In the genomic region with DNA sequence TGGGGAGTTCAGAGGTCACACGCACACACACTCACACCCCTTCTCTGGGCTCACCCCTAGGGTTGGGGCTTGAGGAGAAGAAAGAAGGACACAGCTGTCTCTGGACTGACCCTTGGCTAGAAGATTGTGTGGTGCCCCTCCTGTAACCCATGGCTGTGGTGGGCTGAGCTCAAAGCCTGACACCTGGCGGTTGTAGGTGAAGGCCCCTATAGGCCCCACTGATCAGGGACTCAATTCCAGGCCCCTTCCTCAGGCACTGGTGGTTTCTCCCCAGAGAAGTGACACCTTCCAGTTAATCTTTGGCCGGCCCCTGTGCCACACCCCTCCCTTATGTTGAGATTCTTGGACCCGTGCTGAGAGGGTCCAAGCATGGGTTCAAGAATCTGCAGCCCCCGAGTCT, we compare ENCODE assay signal across 2 cellular contexts.
A peak's percentile ranks its signal among the peaks of the same experiment; 100 is the strongest.
TF ChIP-seq lines count a peak whose summit lies in the region.

No MANE protein-coding gene starts in this region.

TF ChIP-seq in HepG2, 621 proteins besides CTCF, POLR2A, EP300 and RAD21:
- TF ChIP-seq MIER2 (CRISPR knock-in tag; IDR thresholded peaks at IDR 0.05), result no peak
- no peak for TF ChIP-seq ZNF256 (CRISPR knock-in tag; conservative IDR thresholded peaks at IDR 0.05)
- 0 out of 2 replicates have a peak, but pooled peaks have one; percentile 27 for TF ChIP-seq ZBTB7B (CRISPR knock-in tag; IDR thresholded peaks at IDR 0.05)
- no peak for TF ChIP-seq ZNF776 (CRISPR knock-in tag; IDR thresholded peaks at IDR 0.05)
- peak; percentile 29; the same call in 1 of the 2 replicates for TF ChIP-seq ZFX (CRISPR knock-in tag; IDR thresholded peaks at IDR 0.05; ENCODE audit: low read depth)
- TF ChIP-seq NAIF1 (CRISPR knock-in tag; IDR thresholded peaks at IDR 0.05; ENCODE audit: borderline replicate concordance), result peak; percentile 77; the same call in 1 of the 2 replicates

TF ChIP-seq in H1, 55 proteins besides CTCF, POLR2A, EP300 and RAD21:
- TF ChIP-seq, protein P1, sequence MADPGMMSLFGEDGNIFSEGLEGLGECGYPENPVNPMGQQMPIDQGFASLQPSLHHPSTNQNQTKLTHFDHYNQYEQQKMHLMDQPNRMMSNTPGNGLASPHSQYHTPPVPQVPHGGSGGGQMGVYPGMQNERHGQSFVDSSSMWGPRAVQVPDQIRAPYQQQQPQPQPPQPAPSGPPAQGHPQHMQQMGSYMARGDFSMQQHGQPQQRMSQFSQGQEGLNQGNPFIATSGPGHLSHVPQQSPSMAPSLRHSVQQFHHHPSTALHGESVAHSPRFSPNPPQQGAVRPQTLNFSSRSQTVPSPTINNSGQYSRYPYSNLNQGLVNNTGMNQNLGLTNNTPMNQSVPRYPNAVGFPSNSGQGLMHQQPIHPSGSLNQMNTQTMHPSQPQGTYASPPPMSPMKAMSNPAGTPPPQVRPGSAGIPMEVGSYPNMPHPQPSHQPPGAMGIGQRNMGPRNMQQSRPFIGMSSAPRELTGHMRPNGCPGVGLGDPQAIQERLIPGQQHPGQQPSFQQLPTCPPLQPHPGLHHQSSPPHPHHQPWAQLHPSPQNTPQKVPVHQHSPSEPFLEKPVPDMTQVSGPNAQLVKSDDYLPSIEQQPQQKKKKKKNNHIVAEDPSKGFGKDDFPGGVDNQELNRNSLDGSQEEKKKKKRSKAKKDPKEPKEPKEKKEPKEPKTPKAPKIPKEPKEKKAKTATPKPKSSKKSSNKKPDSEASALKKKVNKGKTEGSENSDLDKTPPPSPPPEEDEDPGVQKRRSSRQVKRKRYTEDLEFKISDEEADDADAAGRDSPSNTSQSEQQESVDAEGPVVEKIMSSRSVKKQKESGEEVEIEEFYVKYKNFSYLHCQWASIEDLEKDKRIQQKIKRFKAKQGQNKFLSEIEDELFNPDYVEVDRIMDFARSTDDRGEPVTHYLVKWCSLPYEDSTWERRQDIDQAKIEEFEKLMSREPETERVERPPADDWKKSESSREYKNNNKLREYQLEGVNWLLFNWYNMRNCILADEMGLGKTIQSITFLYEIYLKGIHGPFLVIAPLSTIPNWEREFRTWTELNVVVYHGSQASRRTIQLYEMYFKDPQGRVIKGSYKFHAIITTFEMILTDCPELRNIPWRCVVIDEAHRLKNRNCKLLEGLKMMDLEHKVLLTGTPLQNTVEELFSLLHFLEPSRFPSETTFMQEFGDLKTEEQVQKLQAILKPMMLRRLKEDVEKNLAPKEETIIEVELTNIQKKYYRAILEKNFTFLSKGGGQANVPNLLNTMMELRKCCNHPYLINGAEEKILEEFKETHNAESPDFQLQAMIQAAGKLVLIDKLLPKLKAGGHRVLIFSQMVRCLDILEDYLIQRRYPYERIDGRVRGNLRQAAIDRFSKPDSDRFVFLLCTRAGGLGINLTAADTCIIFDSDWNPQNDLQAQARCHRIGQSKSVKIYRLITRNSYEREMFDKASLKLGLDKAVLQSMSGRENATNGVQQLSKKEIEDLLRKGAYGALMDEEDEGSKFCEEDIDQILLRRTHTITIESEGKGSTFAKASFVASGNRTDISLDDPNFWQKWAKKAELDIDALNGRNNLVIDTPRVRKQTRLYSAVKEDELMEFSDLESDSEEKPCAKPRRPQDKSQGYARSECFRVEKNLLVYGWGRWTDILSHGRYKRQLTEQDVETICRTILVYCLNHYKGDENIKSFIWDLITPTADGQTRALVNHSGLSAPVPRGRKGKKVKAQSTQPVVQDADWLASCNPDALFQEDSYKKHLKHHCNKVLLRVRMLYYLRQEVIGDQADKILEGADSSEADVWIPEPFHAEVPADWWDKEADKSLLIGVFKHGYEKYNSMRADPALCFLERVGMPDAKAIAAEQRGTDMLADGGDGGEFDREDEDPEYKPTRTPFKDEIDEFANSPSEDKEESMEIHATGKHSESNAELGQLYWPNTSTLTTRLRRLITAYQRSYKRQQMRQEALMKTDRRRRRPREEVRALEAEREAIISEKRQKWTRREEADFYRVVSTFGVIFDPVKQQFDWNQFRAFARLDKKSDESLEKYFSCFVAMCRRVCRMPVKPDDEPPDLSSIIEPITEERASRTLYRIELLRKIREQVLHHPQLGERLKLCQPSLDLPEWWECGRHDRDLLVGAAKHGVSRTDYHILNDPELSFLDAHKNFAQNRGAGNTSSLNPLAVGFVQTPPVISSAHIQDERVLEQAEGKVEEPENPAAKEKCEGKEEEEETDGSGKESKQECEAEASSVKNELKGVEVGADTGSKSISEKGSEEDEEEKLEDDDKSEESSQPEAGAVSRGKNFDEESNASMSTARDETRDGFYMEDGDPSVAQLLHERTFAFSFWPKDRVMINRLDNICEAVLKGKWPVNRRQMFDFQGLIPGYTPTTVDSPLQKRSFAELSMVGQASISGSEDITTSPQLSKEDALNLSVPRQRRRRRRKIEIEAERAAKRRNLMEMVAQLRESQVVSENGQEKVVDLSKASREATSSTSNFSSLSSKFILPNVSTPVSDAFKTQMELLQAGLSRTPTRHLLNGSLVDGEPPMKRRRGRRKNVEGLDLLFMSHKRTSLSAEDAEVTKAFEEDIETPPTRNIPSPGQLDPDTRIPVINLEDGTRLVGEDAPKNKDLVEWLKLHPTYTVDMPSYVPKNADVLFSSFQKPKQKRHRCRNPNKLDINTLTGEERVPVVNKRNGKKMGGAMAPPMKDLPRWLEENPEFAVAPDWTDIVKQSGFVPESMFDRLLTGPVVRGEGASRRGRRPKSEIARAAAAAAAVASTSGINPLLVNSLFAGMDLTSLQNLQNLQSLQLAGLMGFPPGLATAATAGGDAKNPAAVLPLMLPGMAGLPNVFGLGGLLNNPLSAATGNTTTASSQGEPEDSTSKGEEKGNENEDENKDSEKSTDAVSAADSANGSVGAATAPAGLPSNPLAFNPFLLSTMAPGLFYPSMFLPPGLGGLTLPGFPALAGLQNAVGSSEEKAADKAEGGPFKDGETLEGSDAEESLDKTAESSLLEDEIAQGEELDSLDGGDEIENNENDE (IDR thresholded peaks at IDR 0.05; ENCODE audit: insufficient replicate concordance, low read length), result no peak
TF ChIP-seq in H1: peak in this region for 0.
